9 cellular contexts compared by ENCODE assay signal in genomic region chr1:20058531-20058930, GRCh38. TPM values are rescaled to one million over a fixed set of nuclear protein-coding genes. Genes with fewer than 3 reads are reported as not detected.
DNase-seq lines count a peak whose midpoint lies in the region; ATAC-seq and TF ChIP-seq lines count a peak whose summit lies in the region.
"Had no signal": no experiment of that assay in that cellular context is flagged by ENCODE, and none has a peak within 500 bp of the region (broad histone marks: within the 10 kb centered on the region; RNA-seq: fewer than 3 reads in every experiment).

No MANE protein-coding gene starts in this region.

- H3K79me2 ChIP-seq in HCT116 (ENCODE audit: insufficient read depth, low read length), result no peaks in the 10 kb centered on the region

- TF ChIP-seq RAD21 in HCT116 (IDR thresholded peaks at IDR 0.05; ENCODE audit: low read depth), result no peak

- TF ChIP-seq POLR2A in HCT116 (IDR thresholded peaks at IDR 0.05; ENCODE audit: borderline replicate concordance, extremely low read depth, insufficient read depth, insufficient read length), result no peak

- RAD21 ChIA-PET in HCT116 (lab: Charles Lee; ENCODE audit: low non-redundant PET in 1 of 2, low total read pairs in 2 of 2, uncharacterized antibody in 2 of 2, unreplicated experiment in 2 of 2), result no interaction called here

- H3K9me3 Mint-ChIP-seq in activated CD4-positive, alpha-beta memory T cell treated with anti-CD3 and anti-CD28 coated beads for 36 hours, result no peaks in the 10 kb centered on the region
- H3K9me3 Mint-ChIP-seq in progenitor cell of endocrine pancreas (ENCODE audit: low read depth), result peaks cover 4% of the 10 kb centered on the region

- no peak for TF ChIP-seq CTCF in HCT116 (IDR thresholded peaks at IDR 0.05 in 2 of 3, conservative IDR thresholded peaks at IDR 0.05 in 1 of 3; ENCODE audit: borderline replicate concordance in 1 of 3, insufficient read depth in 1 of 3, low read depth in 2 of 3, low read length in 2 of 3)
- TF ChIP-seq CTCF in progenitor cell of endocrine pancreas (IDR thresholded peaks at IDR 0.05; ENCODE audit: unreplicated experiment), result no peak

- intact Hi-C loops in HCT116 (cut with micrococcal nuclease), result no loop called here
- intact Hi-C loops in activated CD4-positive, alpha-beta memory T cell treated with anti-CD3 and anti-CD28 coated beads for 36 hours (cut with micrococcal nuclease), result no loop called here
- intact Hi-C loops in Right ventricle myocardium superior (cut with DNase I), result no loop called here

- no peaks in the 10 kb centered on the region for H4K20me1 ChIP-seq in HCT116 (ENCODE audit: insufficient read depth)

- CTCF ChIA-PET in HCT116 (lab: Charles Lee), result no interaction called here
- CTCF ChIA-PET in activated CD4-positive, alpha-beta memory T cell treated with anti-CD3 and anti-CD28 coated beads for 36 hours (lab: Charles Lee), result interaction anchor here (1.3 kb wide), 1 partner anchor 141 kb away, joined by 4 read pairs; no protein-coding TSS in a partner anchor

- H3K4me2 ChIP-seq in HCT116 (ENCODE audit: low read length), result no peak overlapping the region

- H3K27ac ChIP-seq in HCT116 (ENCODE audit: low read depth, low read length), result no peak overlapping the region
- H3K27ac ChIP-seq: cardiac muscle cell had no signal

- H3K9me3 ChIP-seq in HCT116 (ENCODE audit: control insufficient read depth in 1 of 2, insufficient read depth in 1 of 2, low read depth in 1 of 2, low read length in 2 of 2), result no peaks in the 10 kb centered on the region

- POLR2A ChIA-PET in HCT116 (lab: Charles Lee), result no interaction called here
- POLR2A ChIA-PET in activated CD4-positive, alpha-beta memory T cell treated with anti-CD3 and anti-CD28 coated beads for 36 hours (lab: Charles Lee), result no interaction called here

- H2AFZ ChIP-seq in HCT116 (ENCODE audit: low read depth, low read length, poor library complexity, severe bottlenecking), result no peak overlapping the region

- no peaks in the 10 kb centered on the region for H3K36me3 ChIP-seq in HCT116 (ENCODE audit: control insufficient read depth in 1 of 2, insufficient read depth in 2 of 2, low read length in 2 of 2)
- H3K36me3 ChIP-seq: cardiac muscle cell had no signal

- no peak overlapping the region for H3K4me3 Mint-ChIP-seq in activated CD4-positive, alpha-beta memory T cell treated with anti-CD3 and anti-CD28 coated beads for 36 hours
- H3K4me3 Mint-ChIP-seq in progenitor cell of endocrine pancreas (ENCODE audit: low read depth), result no peak overlapping the region

- peaks cover 7% of the 10 kb centered on the region for H3K27me3 Mint-ChIP-seq in activated CD4-positive, alpha-beta memory T cell treated with anti-CD3 and anti-CD28 coated beads for 36 hours
- peaks cover 16% of the 10 kb centered on the region for H3K27me3 Mint-ChIP-seq in progenitor cell of endocrine pancreas

- H3K4me1 Mint-ChIP-seq in activated CD4-positive, alpha-beta memory T cell treated with anti-CD3 and anti-CD28 coated beads for 36 hours (ENCODE audit: low read depth), result peaks cover 30% of the 10 kb centered on the region
- H3K4me1 Mint-ChIP-seq in progenitor cell of endocrine pancreas (ENCODE audit: low read depth), result no peaks in the 10 kb centered on the region

- DNase-seq in HCT116 (ENCODE audit: low read depth, low spot score), result no peak
- DNase-seq in activated CD4-positive, alpha-beta memory T cell treated with anti-CD3 and anti-CD28 coated beads for 36 hours, result peak; percentile 77
- no peak for DNase-seq in Right ventricle myocardium superior
- peak; percentile 5 to 11 for DNase-seq in stimulated activated CD8-positive, alpha-beta memory T cell treated with anti-CD3 and anti-CD28 coated beads, Interleukin-2, amount 100 ng/mL, for 48 hours (ENCODE audit: low read depth in 2 of 2)
- no peak for DNase-seq in putamen (ENCODE audit: low spot score)
- no peak for DNase-seq in progenitor cell of endocrine pancreas (ENCODE audit: low spot score, unreplicated experiment)
- DNase-seq in DMS53 (lab: John Stamatoyannopoulos, UW), result no peak
- no peak for DNase-seq in HuH-7 (ENCODE audit: low spot score)

- H3K27ac Mint-ChIP-seq in activated CD4-positive, alpha-beta memory T cell treated with anti-CD3 and anti-CD28 coated beads for 36 hours, result no peak overlapping the region
- no peak overlapping the region for H3K27ac Mint-ChIP-seq in progenitor cell of endocrine pancreas

- BruUV-seq in HCT116 (replicated peaks; lab: Mats Ljungman, UMichigan), result no TSS peak

- ATAC-seq in HCT116 (no peak), Right ventricle myocardium superior (ENCODE audit: poor library complexity) (peak; percentile 50)

- H3K4me3 ChIP-seq in HCT116 (replicated peaks in 1 of 2; ENCODE audit: low read depth in 1 of 2, low read length in 2 of 2), result no peak overlapping the region
- H3K4me3 ChIP-seq: cardiac muscle cell had no signal

- no peaks in the 10 kb centered on the region for H3K9me2 ChIP-seq in HCT116 (ENCODE audit: insufficient read depth)

- no peaks in the 10 kb centered on the region for H3K27me3 ChIP-seq in HCT116 (ENCODE audit: insufficient read depth, low read length)
- H3K27me3 ChIP-seq: cardiac muscle cell had no signal

- H3K36me3 Mint-ChIP-seq in activated CD4-positive, alpha-beta memory T cell treated with anti-CD3 and anti-CD28 coated beads for 36 hours, result no peaks in the 10 kb centered on the region
- no peaks in the 10 kb centered on the region for H3K36me3 Mint-ChIP-seq in progenitor cell of endocrine pancreas (ENCODE audit: insufficient read depth)

- no peak overlapping the region for H3K9ac ChIP-seq in HCT116 (ENCODE audit: low read length)

- peaks cover 0 to 8% of the 10 kb centered on the region in 2 experiments; a peak in 2 of 4 replicates for H3K4me1 ChIP-seq in HCT116 (ENCODE audit: control insufficient read depth in 1 of 2, insufficient read depth in 2 of 2, low read length in 2 of 2)

TF ChIP-seq in HCT116, 20 proteins besides CTCF, POLR2A, EP300 and RAD21:
- TF ChIP-seq ZNF274 (IDR thresholded peaks at IDR 0.05; ENCODE audit: low read depth, low read length), result no peak
- TF ChIP-seq, protein P1, sequence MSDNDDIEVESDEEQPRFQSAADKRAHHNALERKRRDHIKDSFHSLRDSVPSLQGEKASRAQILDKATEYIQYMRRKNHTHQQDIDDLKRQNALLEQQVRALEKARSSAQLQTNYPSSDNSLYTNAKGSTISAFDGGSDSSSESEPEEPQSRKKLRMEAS (IDR thresholded peaks at IDR 0.05), result 0 out of 2 replicates have a peak, but pooled peaks have one; percentile 20

RNA-seq across cellular contexts. Expression of gene PLA2G5, which starts 11.5 kb away (rescaled TPM):
- total RNA-seq in HCT116 (2021; ENCODE audit: unreplicated experiment) (not detected), Right ventricle myocardium superior (56.7 TPM), progenitor cell of endocrine pancreas (not detected in 2 replicates)
- not detected in 2 replicates for polyA plus RNA-seq in HCT116 (2012)
- not detected for total RNA-seq in activated CD4-positive, alpha-beta memory T cell treated with anti-CD3 and anti-CD28 coated beads for 36 hours
- total RNA-seq: cardiac muscle cell had no signal
- polyA plus RNA-seq: cardiac muscle cell had no signal

Comparison
In these comparisons a context has a peak if more than half of its experiments do, and no peak if none do; other contexts are left out.
1. DNase-seq: peak in activated CD4-positive, alpha-beta memory T cell treated with anti-CD3 and anti-CD28 coated beads for 36 hours (single experiment) and stimulated activated CD8-positive, alpha-beta memory T cell treated with anti-CD3 and anti-CD28 coated beads, Interleukin-2, amount 100 ng/mL, for 48 hours (2 of 2); none in HCT116 (single experiment), Right ventricle myocardium superior (single experiment), putamen (single experiment), progenitor cell of endocrine pancreas (single experiment), DMS53 (single experiment) and HuH-7 (single experiment).
2. RNA of gene PLA2G5, which starts 11.5 kb away (total RNA-seq): 56.7 TPM in Right ventricle myocardium superior (single experiment); not detected in HCT116 (single experiment), not detected in activated CD4-positive, alpha-beta memory T cell treated with anti-CD3 and anti-CD28 coated beads for 36 hours and not detected in progenitor cell of endocrine pancreas; every median in the first group is over 10 times any median in the second.